ENCODE assay signal across 11 cellular contexts in genomic region chr13:113548171-113548641, GRCh38. TPM values are rescaled to one million over a fixed set of nuclear protein-coding genes. Genes with fewer than 3 reads are reported as not detected.
DNase-seq lines count a peak whose midpoint lies in the region; ATAC-seq and TF ChIP-seq lines count a peak whose summit lies in the region.
"Had no signal": no experiment of that assay in that cellular context is flagged by ENCODE, and none has a peak within 500 bp of the region (broad histone marks: within the 10 kb centered on the region; RNA-seq: fewer than 3 reads in every experiment).

No MANE protein-coding gene starts in this region.

- ATAC-seq in GM23338: no peak
- ATAC-seq in RWPE2 (ENCODE audit: low read depth): no peak
- no peak for ATAC-seq in GM21381 (IDR thresholded peaks at IDR 0.05; ENCODE audit: unreplicated experiment)

- peaks cover 21% of the 10 kb centered on the region for H3K27me3 Mint-ChIP-seq in GM23338 (ENCODE audit: insufficient read depth, low read depth, poor library complexity)

- H3K4me3 ChIP-seq in GM23338 (no peak overlapping the region), RWPE2 (ENCODE audit: severe bottlenecking) (no peak overlapping the region), rectal smooth muscle tissue (ENCODE audit: low read length) (no peak overlapping the region)

- H3K27ac ChIP-seq in GM23338 (ENCODE audit: low read depth) (peak overlapping the region; percentile 79; the same call in 1 of the 2 replicates), RWPE2 (ENCODE audit: poor library complexity, severe bottlenecking) (no peak overlapping the region), rectal smooth muscle tissue (ENCODE audit: low read depth, low read length) (peak overlapping the region; percentile 30)

- TF ChIP-seq CTCF in GM23338 (conservative IDR thresholded peaks at IDR 0.05; ENCODE audit: low read depth in 2 of 2) (no peak), RWPE2 (IDR thresholded peaks at IDR 0.05; ENCODE audit: poor library complexity, severe bottlenecking) (no peak)

- peak overlapping the region; percentile 75; the same call in 1 of the 2 replicates for H3K27ac Mint-ChIP-seq in GM23338

- no peak overlapping the region for H2AFZ ChIP-seq in GM23338

- H3K4me1 ChIP-seq in GM23338 (ENCODE audit: insufficient read depth): no peaks in the 10 kb centered on the region
- H3K4me1 ChIP-seq in RWPE2 (ENCODE audit: insufficient read depth, poor library complexity, severe bottlenecking): peaks cover 5% of the 10 kb centered on the region
- peaks cover 4% of the 10 kb centered on the region for H3K4me1 ChIP-seq in rectal smooth muscle tissue (ENCODE audit: control insufficient read depth, insufficient read depth, low read length)

- H3K4me1 Mint-ChIP-seq in GM23338: peaks cover 14% of the 10 kb centered on the region

- no peaks in the 10 kb centered on the region for H3K9me3 ChIP-seq in RWPE2 (ENCODE audit: severe bottlenecking)

- no peak overlapping the region for H3K9ac ChIP-seq in rectal smooth muscle tissue (ENCODE audit: low read length)

- H3K79me2 ChIP-seq in GM23338 (replicated peaks; ENCODE audit: insufficient read depth): peaks cover 15% of the 10 kb centered on the region

- H3K36me3 ChIP-seq in GM23338 (ENCODE audit: insufficient read depth): no peaks in the 10 kb centered on the region
- H3K36me3 ChIP-seq in RWPE2 (ENCODE audit: low read depth): peaks cover 37% of the 10 kb centered on the region
- H3K36me3 ChIP-seq in rectal smooth muscle tissue (ENCODE audit: control insufficient read depth, insufficient read depth, low read length): peaks cover under 1% of the 10 kb centered on the region

- DNase-seq in GM23338 (ENCODE audit: low spot score) (no peak), RWPE2 (ENCODE audit: low spot score) (peak; percentile 56), globus pallidus (ENCODE audit: low spot score) (peak; percentile 30), HK-2 (ENCODE audit: unreplicated experiment) (no peak)
- DNase-seq in activated effector memory CD4-positive, alpha-beta T cell treated with anti-CD3 and anti-CD28 coated beads, Interleukin-2, amount 50 U/mL, for 16 hours: no peak
- no peak for DNase-seq in stimulated activated CD4-positive, alpha-beta T cell treated with anti-CD3 and anti-CD28 coated beads, Interleukin-2, amount 100 ng/mL, for 24 hours
- DNase-seq: activated CD4-positive, alpha-beta T cell treated with anti-CD3 and anti-CD28 coated beads for 4 hours; COR-L47; NK-92 treated with Interleukin-12 subunit alpha and Interleukin-12 subunit beta, amount 100 ng/mL, for 24 hours had no signal

- H3K27me3 ChIP-seq in GM23338 (ENCODE audit: insufficient read depth) (no peaks in the 10 kb centered on the region), RWPE2 (ENCODE audit: insufficient read depth, poor library complexity, severe bottlenecking) (no peaks in the 10 kb centered on the region), rectal smooth muscle tissue (ENCODE audit: control insufficient read depth, insufficient read depth, low read length) (no peaks in the 10 kb centered on the region)

- H3K9me3 Mint-ChIP-seq in GM23338: no peaks in the 10 kb centered on the region; the same call in 2 of the 3 replicates

- H3K36me3 Mint-ChIP-seq in GM23338 (ENCODE audit: low read depth): peaks cover 11% of the 10 kb centered on the region

- no peak overlapping the region for H3K4me2 ChIP-seq in GM23338

- H3K4me3 Mint-ChIP-seq in GM23338: no peak overlapping the region

- peaks cover 3% of the 10 kb centered on the region; the same call in 1 of the 2 replicates for H4K20me1 ChIP-seq in GM23338 (replicated peaks; ENCODE audit: insufficient read depth)

- 0 out of 2 replicates have a peak, but pooled peaks cover 3% of the 10 kb centered on the region for H3F3A ChIP-seq in GM23338 (replicated peaks; ENCODE audit: low read depth)

- H3K9me2 ChIP-seq in GM23338 (ENCODE audit: insufficient read depth): no peaks in the 10 kb centered on the region

TF ChIP-seq in GM23338, 12 proteins besides CTCF, POLR2A, EP300 and RAD21 (continues in another document):
- no peak for TF ChIP-seq NANOG (IDR thresholded peaks at IDR 0.05; ENCODE audit: borderline replicate concordance)
- TF ChIP-seq, protein P1, sequence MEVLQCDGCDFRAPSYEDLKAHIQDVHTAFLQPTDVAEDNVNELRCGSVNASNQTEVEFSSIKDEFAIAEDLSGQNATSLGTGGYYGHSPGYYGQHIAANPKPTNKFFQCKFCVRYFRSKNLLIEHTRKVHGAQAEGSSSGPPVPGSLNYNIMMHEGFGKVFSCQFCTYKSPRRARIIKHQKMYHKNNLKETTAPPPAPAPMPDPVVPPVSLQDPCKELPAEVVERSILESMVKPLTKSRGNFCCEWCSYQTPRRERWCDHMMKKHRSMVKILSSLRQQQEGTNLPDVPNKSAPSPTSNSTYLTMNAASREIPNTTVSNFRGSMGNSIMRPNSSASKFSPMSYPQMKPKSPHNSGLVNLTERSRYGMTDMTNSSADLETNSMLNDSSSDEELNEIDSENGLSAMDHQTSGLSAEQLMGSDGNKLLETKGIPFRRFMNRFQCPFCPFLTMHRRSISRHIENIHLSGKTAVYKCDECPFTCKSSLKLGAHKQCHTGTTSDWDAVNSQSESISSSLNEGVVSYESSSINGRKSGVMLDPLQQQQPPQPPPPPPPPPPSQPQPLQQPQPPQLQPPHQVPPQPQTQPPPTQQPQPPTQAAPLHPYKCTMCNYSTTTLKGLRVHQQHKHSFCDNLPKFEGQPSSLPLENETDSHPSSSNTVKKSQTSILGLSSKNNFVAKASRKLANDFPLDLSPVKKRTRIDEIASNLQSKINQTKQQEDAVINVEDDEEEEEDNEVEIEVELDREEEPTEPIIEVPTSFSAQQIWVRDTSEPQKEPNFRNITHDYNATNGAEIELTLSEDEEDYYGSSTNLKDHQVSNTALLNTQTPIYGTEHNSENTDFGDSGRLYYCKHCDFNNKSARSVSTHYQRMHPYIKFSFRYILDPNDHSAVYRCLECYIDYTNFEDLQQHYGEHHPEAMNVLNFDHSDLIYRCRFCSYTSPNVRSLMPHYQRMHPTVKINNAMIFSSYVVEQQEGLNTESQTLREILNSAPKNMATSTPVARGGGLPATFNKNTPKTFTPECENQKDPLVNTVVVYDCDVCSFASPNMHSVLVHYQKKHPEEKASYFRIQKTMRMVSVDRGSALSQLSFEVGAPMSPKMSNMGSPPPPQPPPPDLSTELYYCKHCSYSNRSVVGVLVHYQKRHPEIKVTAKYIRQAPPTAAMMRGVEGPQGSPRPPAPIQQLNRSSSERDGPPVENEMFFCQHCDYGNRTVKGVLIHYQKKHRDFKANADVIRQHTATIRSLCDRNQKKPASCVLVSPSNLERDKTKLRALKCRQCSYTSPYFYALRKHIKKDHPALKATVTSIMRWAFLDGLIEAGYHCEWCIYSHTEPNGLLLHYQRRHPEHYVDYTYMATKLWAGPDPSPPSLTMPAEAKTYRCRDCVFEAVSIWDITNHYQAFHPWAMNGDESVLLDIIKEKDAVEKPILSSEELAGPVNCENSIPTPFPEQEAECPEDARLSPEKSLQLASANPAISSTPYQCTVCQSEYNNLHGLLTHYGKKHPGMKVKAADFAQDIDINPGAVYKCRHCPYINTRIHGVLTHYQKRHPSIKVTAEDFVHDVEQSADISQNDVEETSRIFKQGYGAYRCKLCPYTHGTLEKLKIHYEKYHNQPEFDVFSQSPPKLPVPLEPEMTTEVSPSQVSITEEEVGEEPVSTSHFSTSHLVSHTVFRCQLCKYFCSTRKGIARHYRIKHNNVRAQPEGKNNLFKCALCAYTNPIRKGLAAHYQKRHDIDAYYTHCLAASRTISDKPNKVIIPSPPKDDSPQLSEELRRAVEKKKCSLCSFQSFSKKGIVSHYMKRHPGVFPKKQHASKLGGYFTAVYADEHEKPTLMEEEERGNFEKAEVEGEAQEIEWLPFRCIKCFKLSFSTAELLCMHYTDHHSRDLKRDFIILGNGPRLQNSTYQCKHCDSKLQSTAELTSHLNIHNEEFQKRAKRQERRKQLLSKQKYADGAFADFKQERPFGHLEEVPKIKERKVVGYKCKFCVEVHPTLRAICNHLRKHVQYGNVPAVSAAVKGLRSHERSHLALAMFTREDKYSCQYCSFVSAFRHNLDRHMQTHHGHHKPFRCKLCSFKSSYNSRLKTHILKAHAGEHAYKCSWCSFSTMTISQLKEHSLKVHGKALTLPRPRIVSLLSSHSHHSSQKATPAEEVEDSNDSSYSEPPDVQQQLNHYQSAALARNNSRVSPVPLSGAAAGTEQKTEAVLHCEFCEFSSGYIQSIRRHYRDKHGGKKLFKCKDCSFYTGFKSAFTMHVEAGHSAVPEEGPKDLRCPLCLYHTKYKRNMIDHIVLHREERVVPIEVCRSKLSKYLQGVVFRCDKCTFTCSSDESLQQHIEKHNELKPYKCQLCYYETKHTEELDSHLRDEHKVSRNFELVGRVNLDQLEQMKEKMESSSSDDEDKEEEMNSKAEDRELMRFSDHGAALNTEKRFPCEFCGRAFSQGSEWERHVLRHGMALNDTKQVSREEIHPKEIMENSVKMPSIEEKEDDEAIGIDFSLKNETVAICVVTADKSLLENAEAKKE (CRISPR knock-in tag; IDR thresholded peaks at IDR 0.05): no peak
- no peak for TF ChIP-seq ZNF331 (CRISPR knock-in tag; IDR thresholded peaks at IDR 0.05; ENCODE audit: low read depth)
- TF ChIP-seq ZNF114 (CRISPR knock-in tag; IDR thresholded peaks at IDR 0.05): no peak
- TF ChIP-seq CREB1 (CRISPR knock-in tag; IDR thresholded peaks at IDR 0.05; ENCODE audit: low read depth): no peak
- TF ChIP-seq EZH2 (IDR thresholded peaks at IDR 0.05; ENCODE audit: low read depth, unreplicated experiment): no peak
- TF ChIP-seq EZH2phosphoT487 (IDR thresholded peaks at IDR 0.05; ENCODE audit: unreplicated experiment): no peak
- TF ChIP-seq ETS1 (IDR thresholded peaks at IDR 0.05): no peak
- no peak for TF ChIP-seq STAT1 (IDR thresholded peaks at IDR 0.05; ENCODE audit: unreplicated experiment)
- TF ChIP-seq POLR2AphosphoS5 (IDR thresholded peaks at IDR 0.05; ENCODE audit: low read depth): no peak
- TF ChIP-seq JUNB (IDR thresholded peaks at IDR 0.05; ENCODE audit: unreplicated experiment): no peak

RNA-seq across cellular contexts. Expression of gene TFDP1, which starts 36.3 kb away (rescaled TPM):
- total RNA-seq in GM23338 (2014; rRNA removed; shearing (Covaris generic)): 80.0 and 92.0 TPM in 2 replicates
- 40.2 and 42.9 TPM in 2 replicates for polyA plus RNA-seq in GM23338 (2016; fragmentation: Nextera tagmentation; extraction: Ambion mirVana)

RNA-seq across cellular contexts. Expression of gene DCUN1D2, which starts 57.7 kb away (rescaled TPM):
- total RNA-seq in GM23338 (2014; rRNA removed; shearing (Covaris generic)): 25.7 and 38.0 TPM in 2 replicates
- polyA plus RNA-seq in GM23338 (2016; fragmentation: Nextera tagmentation; extraction: Ambion mirVana): 12.3 and 12.5 TPM in 2 replicates

Comparison
In these comparisons a context has a peak if more than half of its experiments do, and no peak if none do; other contexts are left out.
1. DNase-seq: peak in RWPE2 (single experiment) and globus pallidus (single experiment); none in GM23338 (single experiment), activated effector memory CD4-positive, alpha-beta T cell treated with anti-CD3 and anti-CD28 coated beads, Interleukin-2, amount 50 U/mL, for 16 hours (single experiment), HK-2 (single experiment) and stimulated activated CD4-positive, alpha-beta T cell treated with anti-CD3 and anti-CD28 coated beads, Interleukin-2, amount 100 ng/mL, for 24 hours (0 of 2).